8 cellular contexts compared by ENCODE assay signal in the genomic region with DNA sequence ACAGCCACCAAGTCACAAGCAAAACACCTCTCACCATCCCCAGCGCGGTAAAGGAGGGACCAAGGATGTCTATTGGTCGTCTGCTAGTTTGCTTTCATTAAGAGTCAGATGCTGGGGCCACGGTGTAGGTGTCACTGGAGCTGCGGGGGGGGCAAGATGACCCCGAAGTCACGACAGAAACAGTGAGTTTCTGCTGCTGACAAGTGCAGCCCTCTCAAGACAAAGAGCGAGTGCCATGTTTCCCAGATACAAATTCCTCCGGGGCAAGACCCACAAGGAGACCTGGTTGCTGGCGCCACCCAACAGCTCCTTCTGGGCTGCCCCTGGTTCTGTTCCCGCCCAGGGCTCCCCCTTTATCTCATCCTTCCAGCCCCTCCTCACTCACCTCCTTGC. TPM values are rescaled to one million over a fixed set of nuclear protein-coding genes. Genes with fewer than 3 reads are reported as not detected.
DNase-seq lines count a peak whose midpoint lies in the region; ATAC-seq and TF ChIP-seq lines count a peak whose summit lies in the region.

No MANE protein-coding gene starts in this region.

- H3K4me3 ChIP-seq in WERI-Rb-1 (ENCODE audit: low read depth, low read length) (peak overlapping the region; percentile 64), dorsolateral prefrontal cortex (peak overlapping the region; percentile 72 to 98 (median 92)), mesodermal cell (ENCODE audit: extremely low read depth, insufficient read depth, low read length, poor library complexity, severe bottlenecking) (peak overlapping the region; percentile 98)

- peaks cover 30% of the 10 kb centered on the region for H3K4me1 Mint-ChIP-seq in stimulated activated effector memory CD8-positive, alpha-beta T cell treated with anti-CD3 and anti-CD28 coated beads, Interleukin-12 subunit alpha, Interleukin-12 subunit beta, amount 100 ng/mL, for 72 hours

- peak overlapping the region; percentile 87 for H3K4me3 Mint-ChIP-seq in stimulated activated effector memory CD8-positive, alpha-beta T cell treated with anti-CD3 and anti-CD28 coated beads, Interleukin-12 subunit alpha, Interleukin-12 subunit beta, amount 100 ng/mL, for 72 hours

- no peaks in the 10 kb centered on the region for H3K9me3 Mint-ChIP-seq in stimulated activated effector memory CD8-positive, alpha-beta T cell treated with anti-CD3 and anti-CD28 coated beads, Interleukin-12 subunit alpha, Interleukin-12 subunit beta, amount 100 ng/mL, for 72 hours

- H3K27ac ChIP-seq in WERI-Rb-1: peak overlapping the region; percentile 95
- peak overlapping the region in 56 of 59 donors; percentile 62 to 97 (median 87) for H3K27ac ChIP-seq in dorsolateral prefrontal cortex
- H3K27ac ChIP-seq in mesodermal cell (ENCODE audit: low read depth, low read length, severe bottlenecking): peak overlapping the region; percentile 87

- TF ChIP-seq CTCF in WERI-Rb-1 (IDR thresholded peaks at IDR 0.05; ENCODE audit: low read depth, low read length) (no peak), dorsolateral prefrontal cortex (IDR thresholded peaks at IDR 0.05 in 54 of 56, conservative IDR thresholded peaks at IDR 0.05 in 2 of 56; ENCODE audit: low read depth in 1 of 56, partially characterized antibody in 56 of 56) (no peak)

- no peaks in the 10 kb centered on the region for H3K9me3 ChIP-seq in WERI-Rb-1 (ENCODE audit: severe bottlenecking)
- no peaks in the 10 kb centered on the region for H3K9me3 ChIP-seq in mesodermal cell (ENCODE audit: control insufficient read depth, low read length)

- peaks cover 49% of the 10 kb centered on the region for H3K36me3 Mint-ChIP-seq in stimulated activated effector memory CD8-positive, alpha-beta T cell treated with anti-CD3 and anti-CD28 coated beads, Interleukin-12 subunit alpha, Interleukin-12 subunit beta, amount 100 ng/mL, for 72 hours

- whole genome bisulfite sequencing in mesodermal cell (ENCODE audit: insufficient coverage in 2 of 2), 2 experiments: 0% methylated on average over 5 to 6 of the region's 11 CpGs

- H3K4me1 ChIP-seq in mesodermal cell (ENCODE audit: control insufficient read depth, insufficient read depth, low read length, poor library complexity, severe bottlenecking): no peaks in the 10 kb centered on the region

- intact Hi-C loops in dorsolateral prefrontal cortex (cut with DNase I): loop anchor here (5.0 kb wide), 2 partner anchors 108 to 123 kb away; a partner anchor contains a TSS

- H3K36me3 ChIP-seq in WERI-Rb-1: peaks cover 40% of the 10 kb centered on the region
- peaks cover 42% of the 10 kb centered on the region for H3K36me3 ChIP-seq in mesodermal cell (ENCODE audit: control insufficient read depth, insufficient read depth, low read length)

- H3K27ac Mint-ChIP-seq in stimulated activated effector memory CD8-positive, alpha-beta T cell treated with anti-CD3 and anti-CD28 coated beads, Interleukin-12 subunit alpha, Interleukin-12 subunit beta, amount 100 ng/mL, for 72 hours: peak overlapping the region; percentile 93

- ATAC-seq in HG03432 (IDR thresholded peaks at IDR 0.05; ENCODE audit: unreplicated experiment) (peak; percentile 24), HG03108 (IDR thresholded peaks at IDR 0.05; ENCODE audit: unreplicated experiment) (no peak)
- peak; percentile 73 for ATAC-seq in stimulated activated effector memory CD8-positive, alpha-beta T cell treated with anti-CD3 and anti-CD28 coated beads, Interleukin-12 subunit alpha, Interleukin-12 subunit beta, amount 100 ng/mL, for 72 hours

- DNase-seq in NCI-H510A treated with DMSO at 0.1 percent for 48 hours (lab: John Stamatoyannopoulos, UW): peak; percentile 21
- DNase-seq in NCI-H510A (lab: John Stamatoyannopoulos, UW): no peak
- no peak for DNase-seq in WERI-Rb-1
- DNase-seq in dorsolateral prefrontal cortex: peak in 1 of 10 donors; percentile 24
- DNase-seq in stimulated activated effector memory CD8-positive, alpha-beta T cell treated with anti-CD3 and anti-CD28 coated beads, Interleukin-12 subunit alpha, Interleukin-12 subunit beta, amount 100 ng/mL, for 72 hours (ENCODE audit: low spot score in 2 of 2): peak; percentile 27 to 75

- H3K27me3 ChIP-seq in WERI-Rb-1 (ENCODE audit: insufficient read depth, low read depth, severe bottlenecking): no peaks in the 10 kb centered on the region
- H3K27me3 ChIP-seq in dorsolateral prefrontal cortex: no peaks in the 10 kb centered on the region

RNA-seq across cellular contexts. Expression of a gene that starts 0.7 kb away (rescaled TPM):
- 10 to 100 TPM; 27.5 to 72.2 (median 39.5) TPM for total RNA-seq in dorsolateral prefrontal cortex
- polyA plus RNA-seq in mesodermal cell (2013, experiment 1 of 2): 47.0 TPM
- polyA plus RNA-seq in mesodermal cell (2013, experiment 2 of 2): 44.5 TPM

RNA-seq across cellular contexts. Expression of a gene that starts 44.4 kb away (rescaled TPM):
- total RNA-seq in dorsolateral prefrontal cortex: 10 to 100 TPM; 11.5 to 27.0 (median 18.3) TPM
- 45.7 TPM for polyA plus RNA-seq in mesodermal cell (2013, experiment 1 of 2)
- polyA plus RNA-seq in mesodermal cell (2013, experiment 2 of 2): 39.8 TPM

RNA-seq across cellular contexts. Expression of a gene that starts 47.5 kb away (rescaled TPM):
- 100 to 1,000 TPM in 89 of 120 experiments, 10 to 100 TPM in 31; 35.4 to 172 (median 118) TPM for total RNA-seq in dorsolateral prefrontal cortex
- 3.3 TPM for polyA plus RNA-seq in mesodermal cell (2013, experiment 1 of 2)
- polyA plus RNA-seq in mesodermal cell (2013, experiment 2 of 2): 2.5 TPM

Comparison
In these comparisons a context has a peak if more than half of its experiments do, and no peak if none do; other contexts are left out.
1. DNase-seq: peak in NCI-H510A treated with DMSO at 0.1 percent for 48 hours (single experiment) and stimulated activated effector memory CD8-positive, alpha-beta T cell treated with anti-CD3 and anti-CD28 coated beads, Interleukin-12 subunit alpha, Interleukin-12 subunit beta, amount 100 ng/mL, for 72 hours (2 of 2); none in NCI-H510A (single experiment) and WERI-Rb-1 (single experiment).
2. Peak in every context shown above with its lines, with median percentiles within 50 percentile points of each other: H3K27ac ChIP-seq and H3K4me3 ChIP-seq.